Comparison of ENCODE assay signal across 9 cellular contexts in the genomic region with DNA sequence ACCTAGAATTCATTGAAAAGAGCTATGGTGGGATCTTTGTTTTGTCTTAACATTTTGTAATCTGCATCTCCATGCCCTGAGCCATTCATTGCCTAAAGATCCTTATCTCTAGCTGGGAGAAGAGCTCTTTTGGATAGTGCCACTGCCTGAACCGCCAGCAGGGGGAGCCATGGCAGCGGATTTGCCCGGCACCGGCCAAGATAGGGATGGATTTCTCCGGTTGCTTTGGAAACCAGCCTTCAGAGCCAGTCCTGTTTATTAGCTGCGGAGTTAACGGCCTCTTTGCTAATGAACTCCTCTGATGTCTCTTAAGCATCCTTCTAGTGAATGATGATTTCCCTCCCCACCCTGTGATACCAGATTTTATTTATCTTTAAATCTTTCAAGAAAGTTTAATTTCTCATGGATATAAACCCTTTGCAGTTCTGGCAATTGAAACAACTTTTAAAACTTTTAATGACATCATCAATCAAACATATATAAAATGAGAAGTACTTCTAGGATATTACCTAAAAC. TPM values are rescaled to one million over a fixed set of nuclear protein-coding genes. Genes with fewer than 3 reads are reported as not detected.
DNase-seq lines count a peak whose midpoint lies in the region; ATAC-seq and TF ChIP-seq lines count a peak whose summit lies in the region.
"Had no signal": no experiment of that assay in that cellular context is flagged by ENCODE, and none has a peak within 500 bp of the region (broad histone marks: within the 10 kb centered on the region; RNA-seq: fewer than 3 reads in every experiment).

No MANE protein-coding gene starts in this region.

- peak; percentile 29 for DNase-seq in GF-D8 (lab: John Stamatoyannopoulos, UW)
- DNase-seq in NCI-H460 (ENCODE audit: extremely low read depth, low read depth): peak; percentile 61
- DNase-seq in activated CD4-positive, alpha-beta T cell treated with anti-CD3 and anti-CD28 coated beads, Interleukin-2, amount 50 U/mL, for 1 hour: peak; percentile 83
- DNase-seq in coronary artery (ENCODE audit: low spot score): no peak
- peak; percentile 53 to 75 (median 73) for DNase-seq in stimulated activated CD4-positive, alpha-beta T cell treated with anti-CD3 and anti-CD28 coated beads, TNF-alpha, amount 100 ng/mL, for 4 hours (ENCODE audit: low read depth in 3 of 3)

- 1% methylated on average over 7 of the region's 7 CpGs for WGBS in liver

- TF ChIP-seq CTCF in coronary artery (IDR thresholded peaks at IDR 0.05) (peak; percentile 57), liver (IDR thresholded peaks at IDR 0.05; ENCODE audit: low read depth, low read length, missing input control) (peak; percentile 84)

- H3K36me3 ChIP-seq in liver (ENCODE audit: control insufficient read depth in 4 of 4, insufficient read depth in 3 of 4, low read depth in 1 of 4, low read length in 3 of 4): no peaks in the 10 kb centered on the region

- no peaks in the 10 kb centered on the region for H3K4me1 ChIP-seq in liver (ENCODE audit: control insufficient read depth in 4 of 4, insufficient read depth in 4 of 4, low read length in 3 of 4)

- no peak overlapping the region for H3K4me3 ChIP-seq in coronary artery
- no peak overlapping the region for H3K4me3 ChIP-seq in liver (ENCODE audit: low read depth in 1 of 3, low read length in 3 of 3)

- ATAC-seq in HG02798 (IDR thresholded peaks at IDR 0.05; ENCODE audit: poor library complexity, unreplicated experiment): peak; percentile 77
- no peak for ATAC-seq in GM21360 (IDR thresholded peaks at IDR 0.05; ENCODE audit: unreplicated experiment)

- H3K27ac ChIP-seq in coronary artery (no peak overlapping the region), liver (ENCODE audit: low read depth in 1 of 2, low read length in 2 of 2) (no peak overlapping the region)

- TF ChIP-seq RAD21 in liver (IDR thresholded peaks at IDR 0.05): peak; percentile 77 to 84

- no peaks in the 10 kb centered on the region for H3K9me3 ChIP-seq in liver (ENCODE audit: control insufficient read depth in 4 of 4, low read length in 3 of 4)

- no peak overlapping the region for H3K9ac ChIP-seq in liver (ENCODE audit: low read depth in 1 of 2, low read length in 2 of 2)

- H3K27me3 ChIP-seq in liver (ENCODE audit: control insufficient read depth in 4 of 4, insufficient read depth in 4 of 4, low read length in 3 of 4): peaks cover 0 to 3% (median under 1%) of the 10 kb centered on the region in 4 donors

TF ChIP-seq in liver, 16 proteins besides CTCF, POLR2A, EP300 and RAD21:
- TF ChIP-seq RXRA (IDR thresholded peaks at IDR 0.05): peak; percentile 60 to 63
- TF ChIP-seq, protein P1, sequence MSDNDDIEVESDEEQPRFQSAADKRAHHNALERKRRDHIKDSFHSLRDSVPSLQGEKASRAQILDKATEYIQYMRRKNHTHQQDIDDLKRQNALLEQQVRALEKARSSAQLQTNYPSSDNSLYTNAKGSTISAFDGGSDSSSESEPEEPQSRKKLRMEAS (IDR thresholded peaks at IDR 0.05): no peak
TF ChIP-seq in liver: peak in this region for 1.

RNA-seq across cellular contexts. Expression of gene LYZL2, which starts 58.2 kb away (rescaled TPM):
- not detected in 2 replicates for total RNA-seq in NCI-H460 (2014; rRNA removed; shearing (Covaris generic))
- not detected in 2 replicates for polyA plus RNA-seq in NCI-H460 (2014; cell fraction: nucleus; rRNA removed)
- not detected for total RNA-seq in liver
- polyA plus RNA-seq in liver: not detected
- polyA plus RNA-seq: esophagus had no signal
